In the genomic region with DNA sequence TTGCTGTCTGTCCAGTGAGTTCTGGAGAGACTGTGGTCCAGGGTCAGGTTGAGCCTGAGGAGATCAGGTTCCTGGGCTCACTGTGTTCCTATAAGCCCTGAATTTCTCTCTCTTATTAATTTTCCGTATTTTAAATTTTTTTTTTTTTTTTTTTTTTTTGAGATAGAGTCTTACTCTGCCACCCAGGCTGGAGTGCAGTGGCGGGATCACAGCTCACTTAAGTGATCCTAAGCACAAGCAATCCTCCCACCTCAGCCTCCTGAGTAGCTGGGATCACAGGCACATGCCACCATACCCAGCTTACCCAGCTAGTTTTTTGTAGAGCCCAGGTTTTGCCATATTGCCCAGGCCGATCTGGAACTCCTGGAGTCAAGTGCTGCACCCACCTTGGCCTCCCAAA, we compare ENCODE assay signal across 17 cellular contexts.
"Had no signal": no experiment of that assay in that cellular context is flagged by ENCODE, and none has a peak within 500 bp of the region (broad histone marks: within the 10 kb centered on the region; RNA-seq: fewer than 3 reads in every experiment).

No MANE protein-coding gene starts in this region.

- H3K4me1 Mint-ChIP-seq: activated CD4-positive, alpha-beta T cell treated with anti-CD3 and anti-CD28 coated beads, Interleukin-2, amount 10 ng/mL, durations not matched to agents 24 days and 14 days had no signal

- H3K9me3 Mint-ChIP-seq: activated CD4-positive, alpha-beta T cell treated with anti-CD3 and anti-CD28 coated beads, Interleukin-2, amount 10 ng/mL, durations not matched to agents 24 days and 14 days; activated CD8-positive, alpha-beta T cell treated with anti-CD3 and anti-CD28 coated beads for 36 hours; activated naive CD4-positive, alpha-beta T cell treated with anti-CD3 and anti-CD28 coated beads for 36 hours; activated T-cell treated with anti-CD3 and anti-CD28 coated beads, Interleukin-2, amount 50 U/mL, for 24 hours; activated T-helper 2 cell treated with anti-CD3 and anti-CD28 coated beads, Interferon-gamma antibody, Interleukin-2, Interleukin-4, amounts not matched to agents 10 μg/mL and 5 μg/mL and 100 μg/mL, durations not matched to agents 14 hours and 24 hours and 36 hours; dendritic cell treated with granulocyte-macrophage colony-stimulating factor and Interleukin-4, amounts not matched to agents 40 ng/mL and 50 ng/mL, for 4 days; effector memory CD8-positive, alpha-beta T cell; nephron progenitor cell had no signal

- H3K4me2 ChIP-seq: hepatocyte had no signal

- H3K9me3 ChIP-seq: transverse colon had no signal

- DNase-seq: activated CD4-positive, alpha-beta T cell treated with anti-CD3 and anti-CD28 coated beads, Interleukin-2, amount 10 ng/mL, durations not matched to agents 24 days and 14 days; activated CD8-positive, alpha-beta T cell treated with anti-CD3 and anti-CD28 coated beads for 36 hours; activated naive CD4-positive, alpha-beta T cell treated with anti-CD3 and anti-CD28 coated beads for 36 hours; activated T-cell treated with anti-CD3 and anti-CD28 coated beads, Interleukin-2, amount 50 U/mL, for 24 hours; effector memory CD8-positive, alpha-beta T cell; left cardiac atrium; nephron progenitor cell; retina; stimulated activated CD4-positive, alpha-beta T cell treated with anti-CD3 and anti-CD28 coated beads, Interleukin-12 subunit alpha, Interleukin-12 subunit beta, amount 100 ng/mL, for 4 hours; stimulated activated CD4-positive, alpha-beta T cell treated with anti-CD3 and anti-CD28 coated beads, Interleukin-1b, Interleukin-23, amount 100 ng/mL, for 48 hours; stimulated activated naive CD8-positive, alpha-beta T cell treated with anti-CD3 and anti-CD28 coated beads, Interleukin-15, Interleukin-2, amounts not matched to agents 100 U/mL and 50 U/mL, for 24 hours; T1000; transverse colon had no signal

- ATAC-seq: activated CD8-positive, alpha-beta T cell treated with anti-CD3 and anti-CD28 coated beads for 36 hours; effector memory CD8-positive, alpha-beta T cell; left cardiac atrium; stimulated activated naive CD8-positive, alpha-beta T cell treated with anti-CD3 and anti-CD28 coated beads, Interleukin-15, Interleukin-2, amounts not matched to agents 100 U/mL and 50 U/mL, for 24 hours had no signal

- H3K27me3 ChIP-seq: hepatocyte, transverse colon had no signal

- H3K27ac ChIP-seq: transverse colon had no signal

- H2AFZ ChIP-seq: hepatocyte had no signal

- H3K27ac Mint-ChIP-seq: activated CD4-positive, alpha-beta T cell treated with anti-CD3 and anti-CD28 coated beads, Interleukin-2, amount 10 ng/mL, durations not matched to agents 24 days and 14 days; activated CD8-positive, alpha-beta T cell treated with anti-CD3 and anti-CD28 coated beads for 36 hours; activated naive CD4-positive, alpha-beta T cell treated with anti-CD3 and anti-CD28 coated beads for 36 hours; activated T-cell treated with anti-CD3 and anti-CD28 coated beads, Interleukin-2, amount 50 U/mL, for 24 hours; activated T-helper 2 cell treated with anti-CD3 and anti-CD28 coated beads, Interferon-gamma antibody, Interleukin-2, Interleukin-4, amounts not matched to agents 10 μg/mL and 5 μg/mL and 100 μg/mL, durations not matched to agents 14 hours and 24 hours and 36 hours; dendritic cell treated with granulocyte-macrophage colony-stimulating factor and Interleukin-4, amounts not matched to agents 40 ng/mL and 50 ng/mL, for 4 days; effector memory CD8-positive, alpha-beta T cell; nephron progenitor cell had no signal

- H3K4me3 Mint-ChIP-seq: activated CD4-positive, alpha-beta T cell treated with anti-CD3 and anti-CD28 coated beads, Interleukin-2, amount 10 ng/mL, durations not matched to agents 24 days and 14 days; activated CD8-positive, alpha-beta T cell treated with anti-CD3 and anti-CD28 coated beads for 36 hours; activated naive CD4-positive, alpha-beta T cell treated with anti-CD3 and anti-CD28 coated beads for 36 hours; activated T-cell treated with anti-CD3 and anti-CD28 coated beads, Interleukin-2, amount 50 U/mL, for 24 hours; dendritic cell treated with granulocyte-macrophage colony-stimulating factor and Interleukin-4, amounts not matched to agents 40 ng/mL and 50 ng/mL, for 4 days; effector memory CD8-positive, alpha-beta T cell; nephron progenitor cell had no signal

- H3K27me3 Mint-ChIP-seq: activated CD4-positive, alpha-beta T cell treated with anti-CD3 and anti-CD28 coated beads, Interleukin-2, amount 10 ng/mL, durations not matched to agents 24 days and 14 days; activated CD8-positive, alpha-beta T cell treated with anti-CD3 and anti-CD28 coated beads for 36 hours; activated T-cell treated with anti-CD3 and anti-CD28 coated beads, Interleukin-2, amount 50 U/mL, for 24 hours; dendritic cell treated with granulocyte-macrophage colony-stimulating factor and Interleukin-4, amounts not matched to agents 40 ng/mL and 50 ng/mL, for 4 days; effector memory CD8-positive, alpha-beta T cell had no signal

- H3K4me3 ChIP-seq: hepatocyte, lung, transverse colon had no signal
